In the genomic region with DNA sequence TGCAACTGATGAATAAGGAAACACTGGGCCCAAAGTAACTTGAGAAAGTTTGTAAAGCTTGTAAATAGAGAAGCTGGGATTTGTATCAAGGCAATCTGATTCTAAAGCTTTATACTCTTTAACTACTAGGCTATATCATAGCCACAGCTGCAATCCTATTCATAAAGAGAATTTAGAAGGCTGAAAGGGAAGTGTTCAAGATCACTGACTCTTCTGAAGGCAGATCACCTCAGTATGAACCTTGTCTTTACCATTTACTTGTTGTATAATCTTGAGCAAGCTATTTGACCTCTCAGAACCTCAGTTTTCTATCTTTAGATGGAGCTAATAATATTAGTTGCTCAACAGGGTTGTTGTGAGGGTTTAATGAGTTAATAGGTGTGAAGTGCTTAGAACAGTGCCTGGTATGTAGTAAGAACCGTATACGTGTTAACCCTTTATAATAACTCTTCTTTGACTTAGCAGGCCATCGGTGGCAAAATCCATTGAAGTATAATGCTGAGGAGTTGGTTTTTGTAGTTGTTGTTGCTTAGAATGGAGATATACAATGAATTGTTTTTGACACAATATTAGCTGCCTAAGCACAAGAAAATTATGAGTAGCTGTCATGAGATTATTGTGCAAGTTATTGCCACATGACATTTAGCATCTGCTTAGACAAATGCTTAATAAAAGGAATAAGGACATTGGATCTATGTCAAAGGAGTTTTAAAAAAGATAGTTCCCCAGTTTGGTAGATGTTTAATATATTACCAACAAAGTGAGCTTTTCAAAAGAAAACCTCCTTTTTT, we compare ENCODE assay signal across 21 cellular contexts.
A peak's percentile ranks its signal among the peaks of the same experiment; 100 is the strongest.
DNase-seq lines count a peak whose midpoint lies in the region; ATAC-seq, FAIRE-seq and TF ChIP-seq lines count a peak whose summit lies in the region.
"Had no signal": no experiment of that assay in that cellular context is flagged by ENCODE, and none has a peak within 500 bp of the region (broad histone marks: within the 10 kb centered on the region; RNA-seq: fewer than 3 reads in every experiment).

No MANE protein-coding gene starts in this region.

- no peak for TF ChIP-seq RAD21 in K562 (CRISPR knock-in tag; conservative IDR thresholded peaks at IDR 0.05 in 1 of 2, IDR thresholded peaks at IDR 0.05 in 1 of 2)

- H3K4me1 ChIP-seq in K562 (replicated peaks in 1 of 2; ENCODE audit: control insufficient read depth in 2 of 2, insufficient read depth in 2 of 2, low read length in 2 of 2) (peaks cover 0 to 5% of the 10 kb centered on the region in 2 experiments; a peak in 3 of 5 replicates), right lobe of liver (peaks cover 0 to 14% (median 1%) of the 10 kb centered on the region in 4 donors), suprapubic skin (no peaks in the 10 kb centered on the region)

- no TSS peak for BruUV-seq in K562 (replicated peaks; lab: Mats Ljungman, UMichigan)

- no peak for TF ChIP-seq CTCF in K562 (IDR thresholded peaks at IDR 0.05 in 2 of 3, conservative IDR thresholded peaks at IDR 0.05 in 1 of 3; ENCODE audit: insufficient read depth in 2 of 3, low read depth in 1 of 3, low read length in 3 of 3)
- TF ChIP-seq CTCF in right lobe of liver (IDR thresholded peaks at IDR 0.05) = no peak
- TF ChIP-seq CTCF in suprapubic skin (IDR thresholded peaks at IDR 0.05) = no peak

- TF ChIP-seq POLR2A in K562 (conservative IDR thresholded peaks at IDR 0.05) (no peak), right lobe of liver (IDR thresholded peaks at IDR 0.05) (no peak), suprapubic skin (IDR thresholded peaks at IDR 0.05) (no peak)

- in situ Hi-C loops in K562 (cut with MboI) (loop anchor here (25.0 kb wide), 1 partner anchor 441 kb away; no protein-coding TSS in a partner anchor), G401 (cut with HindIII; ENCODE audit: low sequenced_read_pairs) (no loop called here)

- no peak overlapping the region; the same call in 1 of the 2 replicates for H2AFZ ChIP-seq in K562 (ENCODE audit: low read depth, low read length)

- CTCF ChIA-PET in K562 (lab: Yijun Ruan, JAX; ENCODE audit: low intra/inter-chr PET ratio) = no interaction called here

- intact Hi-C loops in K562 (cut with micrococcal nuclease) (no loop called here), right lobe of liver (cut with DNase I) (no loop called here)

- peak; percentile 55 for DNase-seq in CD1c-positive myeloid dendritic cell (ENCODE audit: extremely low spot score)
- DNase-seq in K562 (ENCODE audit: extremely low read depth in 1 of 4, low spot score in 3 of 4) = no peak
- no peak for DNase-seq in right lobe of liver
- no peak for DNase-seq in suprapubic skin (ENCODE audit: low spot score in 2 of 2)
- no peak for DNase-seq in G401 (ENCODE audit: low spot score)
- no peak for DNase-seq in superior temporal gyrus (ENCODE audit: extremely low spot score)
- DNase-seq: 8988T, GDM1, H7, HFFc6, IMR-90, NCI-H1417 treated with DMSO at 0.1 percent for 48 hours, NCI-H187, NCI-H446, NCI-H526 treated with DMSO at 0.1 percent for 48 hours had no signal

- H3K9me3 ChIP-seq in K562 (replicated peaks; ENCODE audit: control insufficient read depth, insufficient read depth, low read depth, low read length) (no peaks in the 10 kb centered on the region), right lobe of liver (no peaks in the 10 kb centered on the region), suprapubic skin (no peaks in the 10 kb centered on the region)
- H3K9me3 ChIP-seq: BLaER1 treated with 17β-estradiol and CSF1 and Interleukin-3, amounts not matched to agents 10 nM and 100 nM had no signal

- POLR2A ChIA-PET in K562 (lab: Yijun Ruan, JAX) = no interaction called here

- TF ChIP-seq EP300 in K562 (IDR thresholded peaks at IDR 0.05; ENCODE audit: low read length) (no peak), suprapubic skin (IDR thresholded peaks at IDR 0.05) (no peak)

- H3K4me2 ChIP-seq in K562 (ENCODE audit: insufficient read depth, low read length) = no peak overlapping the region

- no peak for FAIRE-seq in K562 (lab: Jason Lieb, UNC)
- FAIRE-seq: GM18507, HTR-8/SVneo had no signal

- no peak for ATAC-seq in K562
- ATAC-seq in right lobe of liver = peak in 3 of 4 donors; percentile 6 to 31 (median 14)
- no peak for ATAC-seq in HG03159 (IDR thresholded peaks at IDR 0.05; ENCODE audit: unreplicated experiment)
- ATAC-seq in GM19328 (IDR thresholded peaks at IDR 0.05; ENCODE audit: unreplicated experiment) = no peak
- ATAC-seq: Right ventricle myocardium inferior had no signal

- no peak overlapping the region for H3K9ac ChIP-seq in K562 (ENCODE audit: insufficient read depth in 1 of 2, low read depth in 2 of 2, low read length in 2 of 2)

- 51% methylated on average over 3 of the region's 3 CpGs for WGBS in K562 (ENCODE audit: insufficient coverage, low coverage, missing lambda C conversion rate)
- 51% methylated on average over 3 of the region's 3 CpGs for WGBS in right lobe of liver (ENCODE audit: insufficient coverage, low coverage, low lambda C conversion rate, missing lambda C conversion rate)
- WGBS in suprapubic skin = 72% methylated on average over 3 of the region's 3 CpGs

- H3K36me3 ChIP-seq in K562 (ENCODE audit: control insufficient read depth, insufficient read depth, low read length) = no peaks in the 10 kb centered on the region
- H3K36me3 ChIP-seq in right lobe of liver = peaks cover 0 to 63% (median 23%) of the 10 kb centered on the region in 4 donors
- no peaks in the 10 kb centered on the region for H3K36me3 ChIP-seq in suprapubic skin
- H3K36me3 ChIP-seq: BLaER1 treated with 17β-estradiol and CSF1 and Interleukin-3, amounts not matched to agents 10 nM and 100 nM had no signal

- H3K79me2 ChIP-seq in K562 (ENCODE audit: control insufficient read depth, insufficient read depth, low read length) = no peaks in the 10 kb centered on the region

- H3K4me3 ChIP-seq in K562 (no peak overlapping the region), right lobe of liver (no peak overlapping the region), suprapubic skin (no peak overlapping the region)
- H3K4me3 ChIP-seq: BLaER1 treated with 17β-estradiol and CSF1 and Interleukin-3, amounts not matched to agents 10 nM and 100 nM had no signal

- no peaks in the 10 kb centered on the region for H3K9me1 ChIP-seq in K562 (ENCODE audit: control insufficient read depth, insufficient read depth, low read length)

- H4K20me1 ChIP-seq in K562 (replicated peaks; ENCODE audit: control insufficient read depth, insufficient read depth, low read length) = no peaks in the 10 kb centered on the region
- H4K20me1 ChIP-seq: BLaER1 treated with 17β-estradiol and CSF1 and Interleukin-3, amounts not matched to agents 10 nM and 100 nM had no signal

- H3K27ac ChIP-seq in K562 (ENCODE audit: extremely low read depth, low read depth, low read length) (no peak overlapping the region), right lobe of liver (no peak overlapping the region), suprapubic skin (peak overlapping the region; percentile 24)

- no peaks in the 10 kb centered on the region for H3K27me3 ChIP-seq in K562 (ENCODE audit: control insufficient read depth in 2 of 2, insufficient read depth in 2 of 2, low read length in 2 of 2)
- H3K27me3 ChIP-seq in right lobe of liver = no peaks in the 10 kb centered on the region
- H3K27me3 ChIP-seq in suprapubic skin = no peaks in the 10 kb centered on the region
- H3K27me3 ChIP-seq: BLaER1 treated with 17β-estradiol and CSF1 and Interleukin-3, amounts not matched to agents 10 nM and 100 nM had no signal

TF ChIP-seq in K562, 482 proteins besides CTCF, POLR2A, EP300 and RAD21:
- TF ChIP-seq CEBPB (tag; IDR thresholded peaks at IDR 0.05) = peak; percentile 56
- TF ChIP-seq ZNF212 (CRISPR knock-in tag; IDR thresholded peaks at IDR 0.05) = no peak

Comparison
In these comparisons a context has a peak if more than half of its experiments do, and no peak if none do; other contexts are left out.
1. ATAC-seq: peak in right lobe of liver (3 of 4); none in K562 (single experiment), HG03159 (single experiment) and GM19328 (single experiment).